Comparison of ENCODE assay signal across 1 cellular context in the genomic region with DNA sequence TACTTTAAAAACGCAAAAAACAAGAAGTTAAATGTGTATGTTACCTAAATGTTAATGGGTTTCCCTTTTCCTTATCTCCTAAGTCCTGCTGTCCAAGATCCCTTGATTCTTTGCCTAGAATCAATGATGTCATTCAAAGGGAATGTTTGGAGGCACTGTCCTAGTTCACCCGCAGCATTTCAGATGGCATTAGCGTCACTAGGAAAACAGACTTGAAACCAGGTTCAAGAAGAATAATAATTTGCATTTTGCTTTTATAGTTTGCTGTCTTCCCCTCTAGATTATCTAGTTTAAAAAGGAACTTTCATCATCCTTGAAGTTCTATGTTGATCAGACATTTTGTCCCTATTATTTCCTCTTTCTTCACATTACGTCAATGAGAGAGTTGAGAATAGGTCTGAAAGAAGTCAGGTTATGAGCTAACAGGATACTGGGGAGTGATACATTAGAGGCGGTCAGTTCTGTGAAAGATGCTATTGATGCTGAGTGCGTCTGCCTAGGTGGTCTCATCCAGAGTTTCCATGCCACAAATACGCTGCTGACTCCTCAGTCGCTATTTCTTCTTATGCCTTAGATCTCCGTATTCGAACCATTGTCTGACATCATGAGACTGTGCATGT.
TF ChIP-seq lines count a peak whose summit lies in the region.

No MANE protein-coding gene starts in this region.

TF ChIP-seq in endothelial cell of umbilical vein, 7 proteins besides CTCF, POLR2A, EP300 and RAD21:
- no peak for TF ChIP-seq MYC (IDR thresholded peaks at IDR 0.05; ENCODE audit: low read depth, low read length)
- TF ChIP-seq JUN (IDR thresholded peaks at IDR 0.05; ENCODE audit: borderline replicate concordance, insufficient read depth, insufficient read length, low read depth) = peak; percentile 94
- TF ChIP-seq GATA2 (IDR thresholded peaks at IDR 0.05; ENCODE audit: insufficient read depth, insufficient read length, low read depth, low read length) = peak; percentile 88
- peak; percentile 40 for TF ChIP-seq POLR2AphosphoS5 (IDR thresholded peaks at IDR 0.05; ENCODE audit: insufficient read depth, low read depth, low read length)
- TF ChIP-seq FOS (IDR thresholded peaks at IDR 0.05; ENCODE audit: borderline replicate concordance, insufficient read depth, low read length) = peak; percentile 60
- TF ChIP-seq, protein P1, sequence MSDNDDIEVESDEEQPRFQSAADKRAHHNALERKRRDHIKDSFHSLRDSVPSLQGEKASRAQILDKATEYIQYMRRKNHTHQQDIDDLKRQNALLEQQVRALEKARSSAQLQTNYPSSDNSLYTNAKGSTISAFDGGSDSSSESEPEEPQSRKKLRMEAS (IDR thresholded peaks at IDR 0.05; ENCODE audit: insufficient read depth, insufficient read length) = no peak
- TF ChIP-seq EZH2 (IDR thresholded peaks at IDR 0.05; ENCODE audit: borderline replicate concordance, low read depth, low read length, severe bottlenecking) = no peak
TF ChIP-seq in endothelial cell of umbilical vein: peak in this region for 4.
